In the genomic region with DNA sequence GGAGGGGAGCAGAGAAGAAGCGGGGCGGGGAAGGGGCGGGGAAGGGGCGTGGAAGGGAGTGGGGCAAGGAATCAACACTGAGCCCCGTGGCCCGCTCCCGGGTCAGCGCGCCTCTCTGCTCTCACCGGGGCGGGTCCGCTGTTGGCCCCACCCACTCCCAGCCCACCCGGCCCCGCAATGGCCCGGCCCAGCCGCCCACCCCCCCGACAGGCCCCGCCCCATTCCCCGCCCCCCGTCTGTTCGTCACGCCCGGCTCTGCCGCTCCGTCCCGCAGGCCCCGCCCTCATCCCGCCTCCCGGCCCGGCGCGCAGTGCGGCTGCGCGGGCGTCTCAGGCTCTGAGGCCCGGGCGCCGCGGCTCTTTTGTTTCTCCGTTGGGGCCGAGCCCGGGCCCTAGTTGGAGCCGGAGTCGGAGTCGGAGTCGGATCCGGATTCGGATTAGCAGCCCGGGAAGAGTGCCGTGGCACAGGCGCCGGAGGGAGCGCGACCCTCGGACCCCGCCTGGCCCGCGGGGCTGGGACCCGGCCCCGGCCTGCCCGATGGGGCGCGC, we compare ENCODE assay signal across 8 cellular contexts. TPM values are rescaled to one million over a fixed set of nuclear protein-coding genes. Genes with fewer than 3 reads are reported as not detected.
DNase-seq lines count a peak whose midpoint lies in the region; ATAC-seq and TF ChIP-seq lines count a peak whose summit lies in the region.

TSS of gene ULK1 (plus strand) at position 310 of the 548 bp plus-strand sequence. CDS start 380 bp downstream, outside the sequence.

- peak within 1 kb of the TSS in 3 of 4 donors; percentile 60 to 91 (median 83) for H3K4me3 ChIP-seq in adrenal gland
- H3K4me3 ChIP-seq in prostate gland = peak within 1 kb of the TSS; percentile 62 to 78
- peak within 1 kb of the TSS; percentile 80 for H3K4me3 ChIP-seq in upper lobe of right lung

- H3K9me3 ChIP-seq in adrenal gland (replicated peaks in 1 of 3) = no peaks in the 10 kb centered on the region
- no peaks in the 10 kb centered on the region for H3K9me3 ChIP-seq in prostate gland
- H3K9me3 ChIP-seq in upper lobe of right lung = no peaks in the 10 kb centered on the region

- H3K4me1 ChIP-seq in adrenal gland (replicated peaks in 1 of 2) (peaks cover 20 to 21% of the 10 kb centered on the region in 2 donors), prostate gland (replicated peaks) (no peaks in the 10 kb centered on the region), upper lobe of right lung (peaks cover 18% of the 10 kb centered on the region)

- intact Hi-C loops in T-helper 1 cell treated with Interleukin-12 subunit alpha and Interleukin-12 subunit beta and Interleukin-4 antibody, amounts not matched to agents 30 ng/mL and 1 ng/mL, for 36 hours (cut with micrococcal nuclease) = loop anchor here (1.0 to 10.0 kb wide), 7 partner anchors 35 to 1020 kb away; partner anchors contain the start of genes EP400, MMP17, PUS1 and RAN
- intact Hi-C loops in adrenal gland (cut with DNase I) (no loop called here), left cardiac atrium (cut with DNase I) (no loop called here), prostate gland (cut with DNase I) (loop anchor here (1.0 kb wide), 1 partner anchor 35 kb away; the partner anchor contains the start of gene PUS1), upper lobe of right lung (cut with DNase I) (no loop called here)

- TF ChIP-seq CTCF in adrenal gland (IDR thresholded peaks at IDR 0.05) (no peak), prostate gland (IDR thresholded peaks at IDR 0.05) (no peak), upper lobe of right lung (IDR thresholded peaks at IDR 0.05) (no peak)

- H3K27me3 ChIP-seq in adrenal gland (no peaks in the 10 kb centered on the region), prostate gland (replicated peaks; ENCODE audit: insufficient read depth) (no peaks in the 10 kb centered on the region), upper lobe of right lung (no peaks in the 10 kb centered on the region)

- TF ChIP-seq POLR2A in adrenal gland (IDR thresholded peaks at IDR 0.05) = peak; percentile 91 to 96
- peak; percentile 97 for TF ChIP-seq POLR2A in prostate gland (IDR thresholded peaks at IDR 0.05)

- 0 to 1% (median 0%) methylated on average over 9 to 62 of the region's 64 CpGs for WGBS in adrenal gland, 4 donors
- 0% methylated on average over 43 of the region's 64 CpGs for WGBS in prostate gland

- peak within 1 kb of the TSS; percentile 93 to 98 (median 97) for H3K27ac ChIP-seq in adrenal gland
- peak within 1 kb of the TSS; percentile 99 to 100 for H3K27ac ChIP-seq in prostate gland
- H3K27ac ChIP-seq in upper lobe of right lung = peak within 1 kb of the TSS; percentile 96

- DNase-seq in NCI-H146 treated with DMSO at 0.1 percent for 48 hours (lab: John Stamatoyannopoulos, UW; ENCODE audit: unreplicated experiment) (peak; percentile 67), adrenal gland (peak; percentile 89 to 96 (median 94)), left cardiac atrium (peak; percentile 93), prostate gland (ENCODE audit: low spot score) (peak; percentile 89), upper lobe of right lung (peak; percentile 96)

- peaks cover 0 to 4% of the 10 kb centered on the region in 2 donors for H3K36me3 ChIP-seq in adrenal gland (replicated peaks in 1 of 2)
- H3K36me3 ChIP-seq in prostate gland = no peaks in the 10 kb centered on the region
- no peaks in the 10 kb centered on the region for H3K36me3 ChIP-seq in upper lobe of right lung

- peak; percentile 83 for ATAC-seq in GM18498 (IDR thresholded peaks at IDR 0.05; ENCODE audit: unreplicated experiment)
- ATAC-seq in HG02884 (IDR thresholded peaks at IDR 0.05; ENCODE audit: unreplicated experiment) = peak; percentile 68
- ATAC-seq in left cardiac atrium = peak; percentile 76 to 81
- peak; percentile 83 for ATAC-seq in upper lobe of right lung

RNA-seq across cellular contexts. Expression of gene ULK1, which starts in this region (rescaled TPM):
- 30.8 and 36.0 TPM in 2 replicates for total RNA-seq in T-helper 1 cell treated with Interleukin-12 subunit alpha and Interleukin-12 subunit beta and Interleukin-4 antibody, amounts not matched to agents 30 ng/mL and 1 ng/mL, for 36 hours
- total RNA-seq in adrenal gland = 10 to 100 TPM; 26.6 to 82.1 (median 29.9) TPM
- polyA plus RNA-seq in adrenal gland = 100 to 1,000 TPM in 1 of 3 donors, 10 to 100 TPM in 1, 1 to 10 TPM in 1; 2.9 to 123 (median 54.0) TPM
- 10 to 100 TPM; 27.6 to 34.5 TPM for total RNA-seq in left cardiac atrium
- total RNA-seq in prostate gland = 10 to 100 TPM; 26.2 to 62.5 TPM
- 32.4 TPM for total RNA-seq in upper lobe of right lung

Comparison
In these comparisons a context has a peak if more than half of its experiments do, and no peak if none do; other contexts are left out.
1. Peak in every context shown above with its lines: DNase-seq, ATAC-seq, H3K4me3 ChIP-seq and H3K27ac ChIP-seq.
2. intact Hi-C loops: an anchor here in T-helper 1 cell treated with Interleukin-12 subunit alpha and Interleukin-12 subunit beta and Interleukin-4 antibody, amounts not matched to agents 30 ng/mL and 1 ng/mL, for 36 hours (1.0 to 10.0 kb wide) and prostate gland (1.0 kb wide); none called in adrenal gland, left cardiac atrium and upper lobe of right lung.